In genomic region chr3:112984485-112984884, GRCh38 we compare ENCODE assay signal across 10 cellular contexts. TPM values are rescaled to one million over a fixed set of nuclear protein-coding genes. Genes with fewer than 3 reads are reported as not detected.
DNase-seq lines count a peak whose midpoint lies in the region; ATAC-seq and TF ChIP-seq lines count a peak whose summit lies in the region.
"Had no signal": no experiment of that assay in that cellular context is flagged by ENCODE, and none has a peak within 500 bp of the region (broad histone marks: within the 10 kb centered on the region; RNA-seq: fewer than 3 reads in every experiment).

No MANE protein-coding gene starts in this region.

- no peak overlapping the region for H3K27ac ChIP-seq in CD8-positive, alpha-beta memory T cell (ENCODE audit: low read depth, low read length)
- no peak overlapping the region for H3K27ac ChIP-seq in ascending aorta

- no peak for TF ChIP-seq CTCF in ascending aorta (IDR thresholded peaks at IDR 0.05)

- no peak overlapping the region for H3K4me3 ChIP-seq in CD8-positive, alpha-beta memory T cell (ENCODE audit: low read length)
- no peak overlapping the region for H3K4me3 ChIP-seq in ascending aorta

- H3K36me3 ChIP-seq in CD8-positive, alpha-beta memory T cell (ENCODE audit: insufficient read depth, low read length), result no peaks in the 10 kb centered on the region
- no peaks in the 10 kb centered on the region for H3K36me3 ChIP-seq in ascending aorta

- no peaks in the 10 kb centered on the region for H3K27me3 ChIP-seq in CD8-positive, alpha-beta memory T cell (ENCODE audit: insufficient read depth, low read length, poor library complexity, severe bottlenecking)
- H3K27me3 ChIP-seq in ascending aorta, result no peaks in the 10 kb centered on the region

- intact Hi-C loops in ascending aorta (cut with DNase I), result loop anchor here (5.0 kb wide), 1 partner anchor 402 kb away; no protein-coding TSS in a partner anchor

- DNase-seq in CD8-positive, alpha-beta memory T cell, result peak in 4 of 5 donors; percentile 16 to 72 (median 29)
- DNase-seq in H4 (ENCODE audit: low spot score) (peak; percentile 69), T-helper 1 cell (peak in 4 of 5 donors; percentile 19 to 43 (median 38)), immature natural killer cell (peak in 1 of 3 donors; percentile 44), ascending aorta (ENCODE audit: low spot score in 2 of 2) (no peak), SKM-1 (lab: John Stamatoyannopoulos, UW; ENCODE audit: unreplicated experiment) (no peak), NCI-H2227 (lab: John Stamatoyannopoulos, UW; ENCODE audit: unreplicated experiment) (no peak)

- H3K27me3 Mint-ChIP-seq in CD8-positive, alpha-beta memory T cell, result no peaks in the 10 kb centered on the region
- H3K27me3 Mint-ChIP-seq in immature natural killer cell (ENCODE audit: low read depth in 3 of 3), result peaks cover 0 to under 1% (median 0%) of the 10 kb centered on the region in 3 donors
- H3K27me3 Mint-ChIP-seq: activated naive CD4-positive, alpha-beta T cell treated with anti-CD3 and anti-CD28 coated beads, Interleukin-2, amount 50 U/mL, for 24 hours had no signal

- CTCF ChIA-PET in CD8-positive, alpha-beta memory T cell (lab: Charles Lee), result interaction anchor here (1.0 to 2.0 kb wide), 5 partner anchors 10 to 342 kb away, joined by 3 to 9 read pairs (median 3); partner anchors contain the start of gene CD200R1

- no peaks in the 10 kb centered on the region for H3K36me3 Mint-ChIP-seq in CD8-positive, alpha-beta memory T cell
- H3K36me3 Mint-ChIP-seq in immature natural killer cell, result no peaks in the 10 kb centered on the region
- H3K36me3 Mint-ChIP-seq: activated naive CD4-positive, alpha-beta T cell treated with anti-CD3 and anti-CD28 coated beads, Interleukin-2, amount 50 U/mL, for 24 hours had no signal

- POLR2A ChIA-PET in CD8-positive, alpha-beta memory T cell (lab: Charles Lee), result interaction anchor here (1.3 kb wide), 1 partner anchor 34 kb away, joined by 3 read pairs; a partner anchor contains a TSS

- peaks cover 26% of the 10 kb centered on the region for H3K4me1 ChIP-seq in CD8-positive, alpha-beta memory T cell (ENCODE audit: insufficient read depth, low read length)
- H3K4me1 ChIP-seq in ascending aorta, result no peaks in the 10 kb centered on the region

- peak overlapping the region; percentile 39 to 88 (median 69) for H3K27ac Mint-ChIP-seq in CD8-positive, alpha-beta memory T cell
- H3K27ac Mint-ChIP-seq in immature natural killer cell, result peak overlapping the region in 5 of 6 donors; percentile 39 to 76 (median 58)
- H3K27ac Mint-ChIP-seq: activated naive CD4-positive, alpha-beta T cell treated with anti-CD3 and anti-CD28 coated beads, Interleukin-2, amount 50 U/mL, for 24 hours had no signal

- peak overlapping the region in 5 of 7 donors; percentile 3 to 67 (median 26) for H3K4me3 Mint-ChIP-seq in CD8-positive, alpha-beta memory T cell
- H3K4me3 Mint-ChIP-seq in immature natural killer cell, result peak overlapping the region in 2 of 5 donors; percentile 2 to 6
- H3K4me3 Mint-ChIP-seq: activated naive CD4-positive, alpha-beta T cell treated with anti-CD3 and anti-CD28 coated beads, Interleukin-2, amount 50 U/mL, for 24 hours had no signal

- no peaks in the 10 kb centered on the region for H3K9me3 ChIP-seq in CD8-positive, alpha-beta memory T cell (ENCODE audit: low read length)
- H3K9me3 ChIP-seq in ascending aorta, result no peaks in the 10 kb centered on the region

- H3K4me1 Mint-ChIP-seq in CD8-positive, alpha-beta memory T cell, result peaks cover 33 to 55% (median 51%) of the 10 kb centered on the region in 3 donors
- peaks cover 12 to 27% of the 10 kb centered on the region in 2 donors for H3K4me1 Mint-ChIP-seq in immature natural killer cell

- no peaks in the 10 kb centered on the region for H3K9me3 Mint-ChIP-seq in CD8-positive, alpha-beta memory T cell
- no peaks in the 10 kb centered on the region for H3K9me3 Mint-ChIP-seq in immature natural killer cell
- H3K9me3 Mint-ChIP-seq: activated naive CD4-positive, alpha-beta T cell treated with anti-CD3 and anti-CD28 coated beads, Interleukin-2, amount 50 U/mL, for 24 hours had no signal

- no peak for ATAC-seq in GM18520 (IDR thresholded peaks at IDR 0.05; ENCODE audit: unreplicated experiment)
- ATAC-seq: Panc1 had no signal

RNA-seq across cellular contexts. Expression of gene GTPBP8, which starts 6.3 kb away (rescaled TPM):
- total RNA-seq in CD8-positive, alpha-beta memory T cell, result 10 to 100 TPM; 29.3 to 29.4 TPM
- polyA plus RNA-seq in CD8-positive, alpha-beta memory T cell, result 23.9 TPM
- total RNA-seq in H4 (2014; rRNA removed; shearing (Covaris generic)), result 26.9 and 28.0 TPM in 2 replicates
- 10 to 100 TPM; 14.5 to 34.9 (median 28.3) TPM for polyA plus RNA-seq in immature natural killer cell
- total RNA-seq in ascending aorta, result 1.6 TPM

RNA-seq across cellular contexts. Expression of gene CD200R1, which starts 9.6 kb away (rescaled TPM):
- total RNA-seq in CD8-positive, alpha-beta memory T cell, result 1 to 10 TPM; 3.5 TPM
- 14.3 TPM for polyA plus RNA-seq in CD8-positive, alpha-beta memory T cell
- total RNA-seq in H4 (2014; rRNA removed; shearing (Covaris generic)), result 0.31 TPM in 1 of 2 replicates, not detected in the other
- 1 to 10 TPM; 1.4 to 1.9 (median 1.7) TPM for polyA plus RNA-seq in immature natural killer cell
- total RNA-seq in ascending aorta, result not detected

Comparison
In these comparisons a context has a peak if more than half of its experiments do, and no peak if none do; other contexts are left out.
1. DNase-seq: peak in CD8-positive, alpha-beta memory T cell (4 of 5), H4 (single experiment) and T-helper 1 cell (4 of 5); none in ascending aorta (0 of 2), SKM-1 (single experiment) and NCI-H2227 (single experiment).
2. RNA of gene GTPBP8, which starts 6.3 kb away (total RNA-seq): 29.3 to 29.4 TPM in CD8-positive, alpha-beta memory T cell and 26.9 to 28.0 TPM in H4; 1.6 TPM in ascending aorta (single experiment); every median in the first group is over 10 times any median in the second.